19 cellular contexts compared by ENCODE assay signal in the genomic region with DNA sequence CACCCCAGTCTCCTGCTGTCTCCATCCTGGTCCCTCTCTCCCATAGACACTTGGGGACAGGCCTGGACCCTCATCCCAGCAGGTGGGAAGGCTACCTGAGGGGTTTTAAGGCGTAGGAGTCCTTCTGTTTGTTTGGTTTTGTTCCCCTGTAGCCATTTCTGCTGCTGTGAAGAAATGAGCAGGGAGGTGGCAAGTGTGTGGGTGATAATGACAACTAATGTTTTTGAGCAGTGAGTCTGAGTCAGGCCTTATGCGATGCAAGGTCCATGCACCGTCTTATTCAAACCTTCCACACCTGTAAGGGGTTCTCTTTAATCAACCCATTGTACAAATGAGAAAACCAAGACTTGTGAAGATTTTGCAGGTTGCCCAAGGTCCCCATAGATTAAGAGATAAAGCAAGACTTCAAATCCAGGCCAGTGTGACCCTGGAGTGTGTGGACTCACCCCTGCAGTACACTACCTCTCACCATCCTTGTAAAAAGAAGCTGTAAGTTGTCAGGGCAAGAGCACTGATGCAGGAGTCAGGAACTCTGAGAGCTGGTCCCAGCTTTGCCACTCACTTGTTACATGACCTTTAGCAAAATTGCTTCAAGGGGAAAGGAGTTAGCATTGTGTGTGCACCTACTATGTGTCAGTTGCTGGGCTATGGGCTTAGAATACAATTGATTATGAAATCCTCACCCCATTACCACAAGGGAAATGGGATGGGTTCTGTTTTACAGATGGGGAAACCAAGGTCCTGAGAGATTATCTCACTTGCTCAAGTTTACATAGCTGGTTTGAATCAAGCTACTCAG. TPM values are rescaled to one million over a fixed set of nuclear protein-coding genes. Genes with fewer than 3 reads are reported as not detected.
A peak's percentile ranks its signal among the peaks of the same experiment; 100 is the strongest.
DNase-seq lines count a peak whose midpoint lies in the region; ATAC-seq, FAIRE-seq and TF ChIP-seq lines count a peak whose summit lies in the region.
"Had no signal": no experiment of that assay in that cellular context is flagged by ENCODE, and none has a peak within 500 bp of the region (broad histone marks: within the 10 kb centered on the region; RNA-seq: fewer than 3 reads in every experiment).

No MANE protein-coding gene starts in this region.

- CTCF ChIA-PET in HepG2 (lab: Yijun Ruan, JAX; ENCODE audit: low intra/inter-chr PET ratio, low total read pairs), result no interaction called here

- no peaks in the 10 kb centered on the region for H4K20me1 ChIP-seq in HepG2 (ENCODE audit: insufficient read depth, low read length)

- FAIRE-seq in HepG2 (lab: Jason Lieb, UNC), result no peak

- H3K9ac ChIP-seq in HepG2 (ENCODE audit: insufficient read depth, low read depth, low read length), result no peak overlapping the region

- H3K36me3 ChIP-seq in HepG2 (replicated peaks in 1 of 2; ENCODE audit: control insufficient read depth in 1 of 2, insufficient read depth in 2 of 2, low read length in 2 of 2), result no peaks in the 10 kb centered on the region
- H3K36me3 ChIP-seq in right lobe of liver, result no peaks in the 10 kb centered on the region

- H3K27ac ChIP-seq in HepG2 (ENCODE audit: extremely low read length, insufficient read depth, low read length) (no peak overlapping the region), right lobe of liver (no peak overlapping the region), cingulate gyrus (ENCODE audit: low read depth, low read length) (peak overlapping the region; percentile 42)

- TF ChIP-seq POLR2A in HepG2 (IDR thresholded peaks at IDR 0.05; ENCODE audit: insufficient read depth in 1 of 2, low read depth in 2 of 2, low read length in 2 of 2), result no peak
- TF ChIP-seq POLR2A in right lobe of liver (IDR thresholded peaks at IDR 0.05), result no peak

- intact Hi-C loops in activated CD4-positive, alpha-beta T cell treated with anti-CD3 and anti-CD28 coated beads, Interleukin-2, amount 10 ng/mL, durations not matched to agents 24 days and 14 days (cut with micrococcal nuclease), result no loop called here
- intact Hi-C loops in HepG2 (cut with micrococcal nuclease; ENCODE audit: unreplicated experiment) (no loop called here), right lobe of liver (cut with DNase I) (no loop called here)

- no peak overlapping the region for H3K4me3 Mint-ChIP-seq in activated CD4-positive, alpha-beta T cell treated with anti-CD3 and anti-CD28 coated beads, Interleukin-2, amount 10 ng/mL, durations not matched to agents 24 days and 14 days
- H3K4me3 Mint-ChIP-seq: H9, IgD-negative memory B cell had no signal

- ATAC-seq in HepG2, result no peak
- no peak for ATAC-seq in right lobe of liver

- TF ChIP-seq CTCF in HepG2 (CRISPR knock-in tag; IDR thresholded peaks at IDR 0.05) (no peak), right lobe of liver (IDR thresholded peaks at IDR 0.05) (no peak)

- no peak overlapping the region for H3K4me2 ChIP-seq in HepG2 (ENCODE audit: low read depth, low read length)

- H3K9me3 ChIP-seq in HepG2 (ENCODE audit: low read length) (no peaks in the 10 kb centered on the region), right lobe of liver (no peaks in the 10 kb centered on the region)

- H2AFZ ChIP-seq in HepG2 (ENCODE audit: low read length), result no peak overlapping the region

- no peaks in the 10 kb centered on the region for H3K9me3 Mint-ChIP-seq in activated CD4-positive, alpha-beta T cell treated with anti-CD3 and anti-CD28 coated beads, Interleukin-2, amount 10 ng/mL, durations not matched to agents 24 days and 14 days
- H3K9me3 Mint-ChIP-seq: CD4-positive, alpha-beta T cell; H9; IgD-negative memory B cell had no signal

- no peaks in the 10 kb centered on the region for H3K79me2 ChIP-seq in HepG2 (ENCODE audit: insufficient read depth, low read length)

- 47% methylated on average over 3 of the region's 3 CpGs for WGBS in HepG2 (ENCODE audit: low lambda C conversion rate)
- 87% methylated on average over 3 of the region's 3 CpGs for WGBS in right lobe of liver (ENCODE audit: insufficient coverage, low coverage, low lambda C conversion rate, missing lambda C conversion rate)

- H3K4me1 ChIP-seq in HepG2 (ENCODE audit: insufficient read depth, low read length), result no peaks in the 10 kb centered on the region
- no peaks in the 10 kb centered on the region for H3K4me1 ChIP-seq in right lobe of liver

- TF ChIP-seq RAD21 in HepG2 (CRISPR knock-in tag; IDR thresholded peaks at IDR 0.05), result no peak

- no peak for DNase-seq in activated CD4-positive, alpha-beta T cell treated with anti-CD3 and anti-CD28 coated beads, Interleukin-2, amount 10 ng/mL, durations not matched to agents 24 days and 14 days
- DNase-seq in activated CD4-positive, alpha-beta T cell treated with anti-CD3 and anti-CD28 coated beads for 4 hours, result no peak
- DNase-seq in HepG2 (ENCODE audit: low spot score) (no peak), right lobe of liver (no peak), GM19240 (ENCODE audit: insufficient read length, low spot score) (no peak), DMS114 treated with DMSO at 0.1 percent for 48 hours (lab: John Stamatoyannopoulos, UW; ENCODE audit: unreplicated experiment) (no peak)
- DNase-seq: AML-193, C1 segment of cervical spinal cord, DMS 273 treated with DMSO at 0.1 percent for 48 hours, DMS79, GOT3 had no signal

- BruUV-seq in HepG2 (replicated peaks; lab: Mats Ljungman, UMichigan), result no TSS peak

- no peaks in the 10 kb centered on the region; a peak in 1 of 5 replicates for H3K27me3 ChIP-seq in HepG2 (ENCODE audit: control insufficient read depth in 1 of 2, insufficient read depth in 2 of 2, low read length in 2 of 2)
- no peaks in the 10 kb centered on the region for H3K27me3 ChIP-seq in right lobe of liver

- no peaks in the 10 kb centered on the region for H3K27me3 Mint-ChIP-seq in activated CD4-positive, alpha-beta T cell treated with anti-CD3 and anti-CD28 coated beads, Interleukin-2, amount 10 ng/mL, durations not matched to agents 24 days and 14 days
- H3K27me3 Mint-ChIP-seq: CD4-positive, alpha-beta T cell; IgD-negative memory B cell had no signal

- H3K27ac Mint-ChIP-seq in activated CD4-positive, alpha-beta T cell treated with anti-CD3 and anti-CD28 coated beads, Interleukin-2, amount 10 ng/mL, durations not matched to agents 24 days and 14 days, result peak overlapping the region; percentile 17
- H3K27ac Mint-ChIP-seq: CD4-positive, alpha-beta T cell; H9; IgD-negative memory B cell had no signal

- H3K4me3 ChIP-seq in HepG2 (replicated peaks in 1 of 3; ENCODE audit: insufficient read depth in 1 of 3, low read depth in 2 of 3, low read length in 3 of 3), result no peak overlapping the region
- H3K4me3 ChIP-seq in right lobe of liver, result no peak overlapping the region
- H3K4me3 ChIP-seq: GM12878 had no signal

- H3K36me3 Mint-ChIP-seq in activated CD4-positive, alpha-beta T cell treated with anti-CD3 and anti-CD28 coated beads, Interleukin-2, amount 10 ng/mL, durations not matched to agents 24 days and 14 days (ENCODE audit: low read depth), result no peaks in the 10 kb centered on the region
- H3K36me3 Mint-ChIP-seq: IgD-negative memory B cell had no signal

- TF ChIP-seq EP300 in HepG2 (IDR thresholded peaks at IDR 0.05; ENCODE audit: low read depth in 2 of 2, low read length in 2 of 2) (no peak), HepG2 (CRISPR knock-in tag; IDR thresholded peaks at IDR 0.05; ENCODE audit: borderline replicate concordance) (no peak)

- H3K4me1 Mint-ChIP-seq in activated CD4-positive, alpha-beta T cell treated with anti-CD3 and anti-CD28 coated beads, Interleukin-2, amount 10 ng/mL, durations not matched to agents 24 days and 14 days, result peaks cover 20% of the 10 kb centered on the region

- POLR2A ChIA-PET in HepG2 (lab: Yijun Ruan, JAX), result no interaction called here

- in situ Hi-C loops in HepG2 (cut with HindIII; ENCODE audit: extremely low pct_ligation_motif_present, low pct_unique_long_range_greater_than_20kb), result no loop called here

RNA-seq across cellular contexts. Expression of gene PCDH12, which starts 7.6 kb away (rescaled TPM):
- 1.8 and 2.2 TPM in 2 replicates for total RNA-seq in activated CD4-positive, alpha-beta T cell treated with anti-CD3 and anti-CD28 coated beads, Interleukin-2, amount 10 ng/mL, durations not matched to agents 24 days and 14 days
- not detected in 2 replicates for total RNA-seq in HepG2 (2016; rRNA removed; fragmentation: Illumina TruSeq; extraction: Trizol)
- not detected in 2 replicates for total RNA-seq in HepG2 (2016; cell fraction: cytosol; rRNA removed; fragmentation: Illumina TruSeq; extraction: Trizol; ENCODE audit: low read depth)
- total RNA-seq in HepG2 (2016; cell fraction: insoluble cytoplasmic fraction; rRNA removed; fragmentation: Illumina TruSeq; extraction: Trizol), result not detected in 2 replicates
- total RNA-seq in HepG2 (2016; cell fraction: membrane; rRNA removed; fragmentation: Illumina TruSeq; extraction: Trizol), result not detected in 2 replicates
- not detected in 2 replicates for total RNA-seq in HepG2 (2016; cell fraction: nucleus; rRNA removed; fragmentation: Illumina TruSeq; extraction: Trizol)
- not detected in 2 replicates for polyA plus RNA-seq in HepG2 (2011; rRNA removed)
- not detected in 2 replicates for polyA plus RNA-seq in HepG2 (2011; cell fraction: cytosol; rRNA removed)
- not detected in 2 replicates for polyA plus RNA-seq in HepG2 (2011; cell fraction: nucleus; rRNA removed)
- 0.13 and 0.25 TPM in 2 replicates for polyA plus RNA-seq in HepG2 (2012)
- not detected in 2 replicates for polyA plus RNA-seq in HepG2 (2016; cell fraction: cytosol; fragmentation: Illumina TruSeq; extraction: Trizol; ENCODE audit: low read depth)
- polyA plus RNA-seq in HepG2 (2016; cell fraction: insoluble cytoplasmic fraction; fragmentation: Illumina TruSeq; extraction: Trizol; ENCODE audit: low read depth), result not detected in 2 replicates
- polyA plus RNA-seq in HepG2 (2016; cell fraction: membrane; fragmentation: Illumina TruSeq; extraction: Trizol; ENCODE audit: low read depth), result not detected in 2 replicates
- not detected in 2 replicates for polyA plus RNA-seq in HepG2 (2016; cell fraction: nucleus; fragmentation: Illumina TruSeq; extraction: Trizol; ENCODE audit: insufficient read depth, low read depth)
- polyA minus RNA-seq in HepG2 (2011; rRNA and poly(A)+ RNA removed; ENCODE audit: low replicate concordance), result 0.33 TPM in 1 of 2 replicates, not detected in the other
- polyA minus RNA-seq in HepG2 (2011; cell fraction: cytosol; rRNA and poly(A)+ RNA removed), result not detected in 2 replicates
- polyA minus RNA-seq in HepG2 (2011; cell fraction: nucleus; rRNA and poly(A)+ RNA removed), result not detected in 2 replicates
- total RNA-seq in right lobe of liver, result 1 to 10 TPM; 1.5 to 4.4 (median 1.9) TPM
- total RNA-seq: Calu3; CD4-positive, alpha-beta T cell; G401; H9; HT-29 had no signal

RNA-seq across cellular contexts. Expression of gene RNF14, which starts 18.5 kb away (rescaled TPM):
- total RNA-seq in activated CD4-positive, alpha-beta T cell treated with anti-CD3 and anti-CD28 coated beads, Interleukin-2, amount 10 ng/mL, durations not matched to agents 24 days and 14 days, result 28.8 and 32.2 TPM in 2 replicates
- 28.1 and 42.4 TPM in 2 replicates for total RNA-seq in HepG2 (2016; rRNA removed; fragmentation: Illumina TruSeq; extraction: Trizol)
- total RNA-seq in HepG2 (2016; cell fraction: cytosol; rRNA removed; fragmentation: Illumina TruSeq; extraction: Trizol; ENCODE audit: low read depth), result 7.6 TPM in 2 replicates
- 29.9 and 40.7 TPM in 2 replicates for total RNA-seq in HepG2 (2016; cell fraction: insoluble cytoplasmic fraction; rRNA removed; fragmentation: Illumina TruSeq; extraction: Trizol)
- total RNA-seq in HepG2 (2016; cell fraction: membrane; rRNA removed; fragmentation: Illumina TruSeq; extraction: Trizol), result 23.1 and 23.3 TPM in 2 replicates
- 16.1 and 19.9 TPM in 2 replicates for total RNA-seq in HepG2 (2016; cell fraction: nucleus; rRNA removed; fragmentation: Illumina TruSeq; extraction: Trizol)
- polyA plus RNA-seq in HepG2 (2011; rRNA removed), result 11.0 and 11.3 TPM in 2 replicates
- 6.2 and 9.3 TPM in 2 replicates for polyA plus RNA-seq in HepG2 (2011; cell fraction: cytosol; rRNA removed)
- polyA plus RNA-seq in HepG2 (2011; cell fraction: nucleus; rRNA removed), result 5.6 and 8.1 TPM in 2 replicates
- 13.0 and 15.4 TPM in 2 replicates for polyA plus RNA-seq in HepG2 (2012)
- polyA plus RNA-seq in HepG2 (2016; cell fraction: cytosol; fragmentation: Illumina TruSeq; extraction: Trizol; ENCODE audit: low read depth), result 5.0 and 7.5 TPM in 2 replicates
- polyA plus RNA-seq in HepG2 (2016; cell fraction: insoluble cytoplasmic fraction; fragmentation: Illumina TruSeq; extraction: Trizol; ENCODE audit: low read depth), result 23.5 and 26.8 TPM in 2 replicates
- polyA plus RNA-seq in HepG2 (2016; cell fraction: membrane; fragmentation: Illumina TruSeq; extraction: Trizol; ENCODE audit: low read depth), result 11.6 and 11.8 TPM in 2 replicates
- 9.6 and 13.2 TPM in 2 replicates for polyA plus RNA-seq in HepG2 (2016; cell fraction: nucleus; fragmentation: Illumina TruSeq; extraction: Trizol; ENCODE audit: insufficient read depth, low read depth)
- polyA minus RNA-seq in HepG2 (2011; rRNA and poly(A)+ RNA removed; ENCODE audit: low replicate concordance), result 16.9 and 18.8 TPM in 2 replicates
- polyA minus RNA-seq in HepG2 (2011; cell fraction: cytosol; rRNA and poly(A)+ RNA removed), result 8.3 and 10.7 TPM in 2 replicates
- polyA minus RNA-seq in HepG2 (2011; cell fraction: nucleus; rRNA and poly(A)+ RNA removed), result 10.7 and 13.6 TPM in 2 replicates
- total RNA-seq in right lobe of liver, result 10 to 100 TPM; 34.8 to 54.8 (median 41.8) TPM

RNA-seq across cellular contexts. Expression of gene DELE1, which starts 26.7 kb away (rescaled TPM):
- total RNA-seq in activated CD4-positive, alpha-beta T cell treated with anti-CD3 and anti-CD28 coated beads, Interleukin-2, amount 10 ng/mL, durations not matched to agents 24 days and 14 days, result 66.7 and 72.0 TPM in 2 replicates
- total RNA-seq in HepG2 (2016; rRNA removed; fragmentation: Illumina TruSeq; extraction: Trizol), result 46.5 and 57.5 TPM in 2 replicates
- 7.7 and 8.6 TPM in 2 replicates for total RNA-seq in HepG2 (2016; cell fraction: cytosol; rRNA removed; fragmentation: Illumina TruSeq; extraction: Trizol; ENCODE audit: low read depth)
- 44.4 and 53.9 TPM in 2 replicates for total RNA-seq in HepG2 (2016; cell fraction: insoluble cytoplasmic fraction; rRNA removed; fragmentation: Illumina TruSeq; extraction: Trizol)
- 23.5 and 25.7 TPM in 2 replicates for total RNA-seq in HepG2 (2016; cell fraction: membrane; rRNA removed; fragmentation: Illumina TruSeq; extraction: Trizol)
- 61.2 and 73.5 TPM in 2 replicates for total RNA-seq in HepG2 (2016; cell fraction: nucleus; rRNA removed; fragmentation: Illumina TruSeq; extraction: Trizol)
- polyA plus RNA-seq in HepG2 (2011; rRNA removed), result 90.3 and 97.1 TPM in 2 replicates
- 44.7 and 66.5 TPM in 2 replicates for polyA plus RNA-seq in HepG2 (2011; cell fraction: cytosol; rRNA removed)
- 267 and 277 TPM in 2 replicates for polyA plus RNA-seq in HepG2 (2011; cell fraction: nucleus; rRNA removed)
- 44.3 and 49.8 TPM in 2 replicates for polyA plus RNA-seq in HepG2 (2012)
- polyA plus RNA-seq in HepG2 (2016; cell fraction: cytosol; fragmentation: Illumina TruSeq; extraction: Trizol; ENCODE audit: low read depth), result 8.6 and 10.7 TPM in 2 replicates
- polyA plus RNA-seq in HepG2 (2016; cell fraction: insoluble cytoplasmic fraction; fragmentation: Illumina TruSeq; extraction: Trizol; ENCODE audit: low read depth), result 46.9 and 52.3 TPM in 2 replicates
- 20.4 and 27.3 TPM in 2 replicates for polyA plus RNA-seq in HepG2 (2016; cell fraction: membrane; fragmentation: Illumina TruSeq; extraction: Trizol; ENCODE audit: low read depth)
- 113 TPM in 2 replicates for polyA plus RNA-seq in HepG2 (2016; cell fraction: nucleus; fragmentation: Illumina TruSeq; extraction: Trizol; ENCODE audit: insufficient read depth, low read depth)
- polyA minus RNA-seq in HepG2 (2011; rRNA and poly(A)+ RNA removed; ENCODE audit: low replicate concordance), result 120 and 133 TPM in 2 replicates
- 27.7 and 33.0 TPM in 2 replicates for polyA minus RNA-seq in HepG2 (2011; cell fraction: cytosol; rRNA and poly(A)+ RNA removed)
- polyA minus RNA-seq in HepG2 (2011; cell fraction: nucleus; rRNA and poly(A)+ RNA removed), result 76.1 and 82.6 TPM in 2 replicates
- 10 to 100 TPM; 39.4 to 57.9 (median 43.8) TPM for total RNA-seq in right lobe of liver
